In the genomic region with DNA sequence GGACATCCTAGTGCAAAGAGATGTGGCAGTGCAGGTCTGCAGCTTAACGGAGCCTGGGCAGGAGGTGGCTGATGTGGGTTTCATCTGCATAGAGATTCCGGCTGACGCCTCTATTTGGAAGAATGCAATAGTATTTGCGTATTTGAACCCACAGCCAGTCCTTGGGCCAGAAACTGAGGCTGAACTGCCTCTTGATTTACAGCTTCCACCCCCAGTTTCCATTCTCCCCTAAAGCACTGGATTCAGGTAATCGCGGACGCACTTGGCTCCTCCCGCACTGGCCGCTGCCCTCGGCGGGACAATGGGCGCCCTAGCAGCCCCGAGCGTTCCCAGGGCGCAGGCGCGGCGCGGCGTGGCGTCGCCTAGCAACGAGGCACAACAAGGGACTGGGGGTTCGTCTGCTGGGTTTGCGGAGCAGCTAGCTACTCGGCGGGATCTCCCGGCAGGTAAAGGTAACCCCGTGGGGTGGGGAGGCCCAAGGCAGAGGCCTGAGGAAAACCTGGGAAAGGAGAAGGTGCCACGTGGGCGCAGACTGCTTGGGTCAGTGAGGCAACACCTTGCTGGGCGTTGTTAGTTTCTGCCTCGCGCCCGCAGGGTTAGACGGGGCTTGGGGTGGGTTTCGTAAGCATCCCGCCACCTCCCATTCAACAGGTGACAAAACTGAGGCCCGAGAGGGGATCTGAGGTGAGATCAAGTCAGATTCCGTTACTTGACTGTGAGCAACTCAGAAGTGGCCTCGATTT, we compare ENCODE assay signal across 1 cellular context.
A peak's percentile ranks its signal among the peaks of the same experiment; 100 is the strongest.
TF ChIP-seq lines count a peak whose summit lies in the region.

A gene with protein sequence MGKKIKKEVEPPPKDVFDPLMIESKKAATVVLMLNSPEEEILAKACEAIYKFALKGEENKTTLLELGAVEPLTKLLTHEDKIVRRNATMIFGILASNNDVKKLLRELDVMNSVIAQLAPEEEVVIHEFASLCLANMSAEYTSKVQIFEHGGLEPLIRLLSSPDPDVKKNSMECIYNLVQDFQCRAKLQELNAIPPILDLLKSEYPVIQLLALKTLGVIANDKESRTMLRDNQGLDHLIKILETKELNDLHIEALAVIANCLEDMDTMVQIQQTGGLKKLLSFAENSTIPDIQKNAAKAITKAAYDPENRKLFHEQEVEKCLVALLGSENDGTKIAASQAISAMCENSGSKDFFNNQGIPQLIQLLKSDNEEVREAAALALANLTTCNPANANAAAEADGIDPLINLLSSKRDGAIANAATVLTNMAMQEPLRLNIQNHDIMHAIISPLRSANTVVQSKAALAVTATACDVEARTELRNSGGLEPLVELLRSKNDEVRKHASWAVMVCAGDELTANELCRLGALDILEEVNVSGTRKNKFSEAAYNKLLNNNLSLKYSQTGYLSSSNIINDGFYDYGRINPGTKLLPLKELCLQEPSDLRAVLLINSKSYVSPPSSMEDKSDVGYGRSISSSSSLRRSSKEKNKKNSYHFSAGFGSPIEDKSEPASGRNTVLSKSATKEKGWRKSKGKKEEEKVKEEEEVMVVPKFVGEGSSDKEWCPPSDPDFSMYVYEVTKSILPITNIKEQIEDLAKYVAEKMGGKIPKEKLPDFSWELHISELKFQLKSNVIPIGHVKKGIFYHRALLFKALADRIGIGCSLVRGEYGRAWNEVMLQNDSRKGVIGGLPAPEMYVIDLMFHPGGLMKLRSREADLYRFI (plus strand): TSS at position 393 of the 743 bp plus-strand sequence. CDS start 3,944 bp downstream, outside the sequence.

TF ChIP-seq in HEK293, 187 proteins besides CTCF, POLR2A, EP300 and RAD21 (continued from another document and continues in another):
- TF ChIP-seq ZNF768 (tag by site-specific recombination; IDR thresholded peaks at IDR 0.05) = no peak
- no peak for TF ChIP-seq KLF16 (tag by site-specific recombination; IDR thresholded peaks at IDR 0.05)
- TF ChIP-seq GFI1B (tag by site-specific recombination; IDR thresholded peaks at IDR 0.05) = no peak
- TF ChIP-seq OSR2 (tag by site-specific recombination; IDR thresholded peaks at IDR 0.05) = no peak
- no peak for TF ChIP-seq HOXA7 (CRISPR knock-in tag; IDR thresholded peaks at IDR 0.05; ENCODE audit: borderline replicate concordance)
- TF ChIP-seq ZNF274 (IDR thresholded peaks at IDR 0.05; ENCODE audit: low read length) = no peak
- no peak for TF ChIP-seq ZNF274 (tag by site-specific recombination; IDR thresholded peaks at IDR 0.05; ENCODE audit: borderline replicate concordance)
- 0 out of 2 replicates have a peak, but pooled peaks have one; percentile 30 for TF ChIP-seq ZFP3 (tag by site-specific recombination; IDR thresholded peaks at IDR 0.05; ENCODE audit: low read depth)
- TF ChIP-seq TRIM28 (IDR thresholded peaks at IDR 0.05; ENCODE audit: borderline replicate concordance, low read length) = no peak; the same call in 1 of the 2 replicates
- no peak for TF ChIP-seq ZNF174 (tag by site-specific recombination; IDR thresholded peaks at IDR 0.05)
- TF ChIP-seq ZNF324 (tag by site-specific recombination; IDR thresholded peaks at IDR 0.05) = 0 out of 2 replicates have a peak, but pooled peaks have one; percentile 48
- peak; percentile 39; the same call in 1 of the 2 replicates for TF ChIP-seq ZBTB48 (tag by site-specific recombination; IDR thresholded peaks at IDR 0.05)
- no peak for TF ChIP-seq ZNF707 (tag by site-specific recombination; IDR thresholded peaks at IDR 0.05)
- TF ChIP-seq ZNF292 (tag by site-specific recombination; IDR thresholded peaks at IDR 0.05; ENCODE audit: borderline replicate concordance, low read depth) = no peak
- no peak for TF ChIP-seq ZNF677 (tag by site-specific recombination; IDR thresholded peaks at IDR 0.05)
- no peak for TF ChIP-seq OVOL3 (tag by site-specific recombination; IDR thresholded peaks at IDR 0.05)
- no peak for TF ChIP-seq ZBTB11 (tag by site-specific recombination; conservative IDR thresholded peaks at IDR 0.05; ENCODE audit: low read depth)
- TF ChIP-seq SCRT2 (tag by site-specific recombination; IDR thresholded peaks at IDR 0.05) = peak; percentile 95
- TF ChIP-seq, protein P1, sequence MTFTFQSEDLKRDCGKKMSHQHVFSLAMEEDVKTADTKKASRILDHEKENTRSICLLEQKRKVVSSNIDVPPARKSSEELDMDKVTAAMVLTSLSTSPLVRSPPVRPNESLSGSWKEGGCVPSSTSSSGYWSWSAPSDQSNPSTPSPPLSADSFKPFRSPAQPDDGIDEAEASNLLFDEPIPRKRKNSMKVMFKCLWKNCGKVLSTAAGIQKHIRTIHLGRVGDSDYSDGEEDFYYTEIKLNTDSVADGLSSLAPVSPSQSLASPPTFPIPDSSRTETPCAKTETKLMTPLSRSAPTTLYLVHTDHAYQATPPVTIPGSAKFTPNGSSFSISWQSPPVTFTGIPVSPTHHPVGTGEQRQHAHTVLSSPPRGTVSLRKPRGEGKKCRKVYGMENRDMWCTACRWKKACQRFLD (tag by site-specific recombination; IDR thresholded peaks at IDR 0.05) = no peak
- TF ChIP-seq AEBP2 (tag by site-specific recombination; IDR thresholded peaks at IDR 0.05; ENCODE audit: borderline replicate concordance) = no peak
- no peak for TF ChIP-seq ZNF473 (tag by site-specific recombination; IDR thresholded peaks at IDR 0.05)
- TF ChIP-seq ZNF544 (tag by site-specific recombination; IDR thresholded peaks at IDR 0.05) = no peak
- TF ChIP-seq ZNF404 (tag by site-specific recombination; IDR thresholded peaks at IDR 0.05) = no peak
- TF ChIP-seq ZNF843 (tag by site-specific recombination; IDR thresholded peaks at IDR 0.05) = no peak
- no peak for TF ChIP-seq ZNF560 (tag by site-specific recombination; IDR thresholded peaks at IDR 0.05; ENCODE audit: borderline replicate concordance)
- TF ChIP-seq, protein P2, sequence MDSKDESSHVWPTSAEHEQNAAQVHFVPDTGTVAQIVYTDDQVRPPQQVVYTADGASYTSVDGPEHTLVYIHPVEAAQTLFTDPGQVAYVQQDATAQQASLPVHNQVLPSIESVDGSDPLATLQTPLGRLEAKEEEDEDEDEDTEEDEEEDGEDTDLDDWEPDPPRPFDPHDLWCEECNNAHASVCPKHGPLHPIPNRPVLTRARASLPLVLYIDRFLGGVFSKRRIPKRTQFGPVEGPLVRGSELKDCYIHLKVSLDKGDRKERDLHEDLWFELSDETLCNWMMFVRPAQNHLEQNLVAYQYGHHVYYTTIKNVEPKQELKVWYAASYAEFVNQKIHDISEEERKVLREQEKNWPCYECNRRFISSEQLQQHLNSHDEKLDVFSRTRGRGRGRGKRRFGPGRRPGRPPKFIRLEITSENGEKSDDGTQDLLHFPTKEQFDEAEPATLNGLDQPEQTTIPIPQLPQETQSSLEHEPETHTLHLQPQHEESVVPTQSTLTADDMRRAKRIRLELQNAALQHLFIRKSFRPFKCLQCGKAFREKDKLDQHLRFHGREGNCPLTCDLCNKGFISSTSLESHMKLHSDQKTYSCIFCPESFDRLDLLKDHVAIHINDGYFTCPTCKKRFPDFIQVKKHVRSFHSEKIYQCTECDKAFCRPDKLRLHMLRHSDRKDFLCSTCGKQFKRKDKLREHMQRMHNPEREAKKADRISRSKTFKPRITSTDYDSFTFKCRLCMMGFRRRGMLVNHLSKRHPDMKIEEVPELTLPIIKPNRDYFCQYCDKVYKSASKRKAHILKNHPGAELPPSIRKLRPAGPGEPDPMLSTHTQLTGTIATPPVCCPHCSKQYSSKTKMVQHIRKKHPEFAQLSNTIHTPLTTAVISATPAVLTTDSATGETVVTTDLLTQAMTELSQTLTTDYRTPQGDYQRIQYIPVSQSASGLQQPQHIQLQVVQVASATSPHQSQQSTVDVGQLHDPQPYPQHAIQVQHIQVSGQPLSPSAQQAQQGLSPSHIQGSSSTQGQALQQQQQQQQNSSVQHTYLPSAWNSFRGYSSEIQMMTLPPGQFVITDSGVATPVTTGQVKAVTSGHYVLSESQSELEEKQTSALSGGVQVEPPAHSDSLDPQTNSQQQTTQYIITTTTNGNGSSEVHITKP (tag by site-specific recombination; IDR thresholded peaks at IDR 0.05) = peak; percentile 73
- no peak for TF ChIP-seq ZNF354C (tag by site-specific recombination; IDR thresholded peaks at IDR 0.05; ENCODE audit: borderline replicate concordance, low read depth)
- TF ChIP-seq GLIS2 (tag by site-specific recombination; IDR thresholded peaks at IDR 0.05) = 0 out of 2 replicates have a peak, but pooled peaks have one; percentile 26
- 0 out of 2 replicates have a peak, but pooled peaks have one; percentile 69 for TF ChIP-seq ZXDB (tag by site-specific recombination; IDR thresholded peaks at IDR 0.05)
- no peak for TF ChIP-seq ZNF175 (tag by site-specific recombination; IDR thresholded peaks at IDR 0.05)
- no peak for TF ChIP-seq ZNF133 (tag by site-specific recombination; IDR thresholded peaks at IDR 0.05)
- TF ChIP-seq, protein P3, sequence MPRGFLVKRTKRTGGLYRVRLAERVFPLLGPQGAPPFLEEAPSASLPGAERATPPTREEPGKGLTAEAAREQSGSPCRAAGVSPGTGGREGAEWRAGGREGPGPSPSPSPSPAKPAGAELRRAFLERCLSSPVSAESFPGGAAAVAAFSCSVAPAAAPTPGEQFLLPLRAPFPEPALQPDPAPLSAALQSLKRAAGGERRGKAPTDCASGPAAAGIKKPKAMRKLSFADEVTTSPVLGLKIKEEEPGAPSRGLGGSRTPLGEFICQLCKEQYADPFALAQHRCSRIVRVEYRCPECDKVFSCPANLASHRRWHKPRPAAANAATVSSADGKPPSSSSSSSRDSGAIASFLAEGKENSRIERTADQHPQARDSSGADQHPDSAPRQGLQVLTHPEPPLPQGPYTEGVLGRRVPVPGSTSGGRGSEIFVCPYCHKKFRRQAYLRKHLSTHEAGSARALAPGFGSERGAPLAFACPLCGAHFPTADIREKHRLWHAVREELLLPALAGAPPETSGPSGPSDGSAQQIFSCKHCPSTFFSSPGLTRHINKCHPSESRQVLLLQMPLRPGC (tag by site-specific recombination; IDR thresholded peaks at IDR 0.05) = no peak
- no peak for TF ChIP-seq ZNF555 (tag by site-specific recombination; conservative IDR thresholded peaks at IDR 0.05)
- no peak for TF ChIP-seq ZSCAN5A (tag by site-specific recombination; IDR thresholded peaks at IDR 0.05)
- no peak for TF ChIP-seq ZBTB1 (tag by site-specific recombination; IDR thresholded peaks at IDR 0.05)
- TF ChIP-seq ZBTB21 (tag by site-specific recombination; IDR thresholded peaks at IDR 0.05) = no peak
- no peak for TF ChIP-seq ZNF302 (tag by site-specific recombination; IDR thresholded peaks at IDR 0.05; ENCODE audit: low read depth)
- TF ChIP-seq ZFHX2 (tag by site-specific recombination; conservative IDR thresholded peaks at IDR 0.05) = no peak; the same call in 1 of the 2 replicates
- no peak for TF ChIP-seq ZNF792 (tag by site-specific recombination; IDR thresholded peaks at IDR 0.05)
- TF ChIP-seq ZBTB17 (tag by site-specific recombination; IDR thresholded peaks at IDR 0.05) = no peak
